Comparison of ENCODE assay signal across 1 cellular context in genomic region chr7:74248156-74248555, GRCh38.
TF ChIP-seq lines count a peak whose summit lies in the region.

No MANE protein-coding gene starts in this region.

TF ChIP-seq in HepG2, 621 proteins besides CTCF, POLR2A, EP300 and RAD21:
- TF ChIP-seq ZNF121 (CRISPR knock-in tag; IDR thresholded peaks at IDR 0.05) (peak; percentile 79; the same call in 1 of the 2 replicates), PTBP1 (IDR thresholded peaks at IDR 0.05; ENCODE audit: low read depth, low read length, poor library complexity, severe bottlenecking) (no peak)
